ENCODE assay signal across 8 cellular contexts in genomic region chr7:4631664-4632171, GRCh38. TPM values are rescaled to one million over a fixed set of nuclear protein-coding genes. Genes with fewer than 3 reads are reported as not detected.
DNase-seq lines count a peak whose midpoint lies in the region; ATAC-seq and TF ChIP-seq lines count a peak whose summit lies in the region.

No MANE protein-coding gene starts in this region.

- H3K27ac Mint-ChIP-seq in activated CD4-positive, alpha-beta T cell treated with anti-CD3 and anti-CD28 coated beads for 36 hours, result no peak overlapping the region
- H3K27ac Mint-ChIP-seq in activated CD4-positive, alpha-beta T cell treated with anti-CD3 and anti-CD28 coated beads, Interleukin-2, amount 10 ng/mL, durations not matched to agents 24 days and 14 days, result no peak overlapping the region
- H3K27ac Mint-ChIP-seq in activated T-helper 17 cell treated with anti-CD3 and anti-CD28 coated beads, Interleukin-2, amount 50 U/mL, for 72 hours, result no peak overlapping the region

- no peak overlapping the region for H3K4me3 Mint-ChIP-seq in activated CD4-positive, alpha-beta T cell treated with anti-CD3 and anti-CD28 coated beads for 36 hours
- no peak overlapping the region for H3K4me3 Mint-ChIP-seq in activated CD4-positive, alpha-beta T cell treated with anti-CD3 and anti-CD28 coated beads, Interleukin-2, amount 10 ng/mL, durations not matched to agents 24 days and 14 days
- H3K4me3 Mint-ChIP-seq in activated T-helper 17 cell treated with anti-CD3 and anti-CD28 coated beads, Interleukin-2, amount 50 U/mL, for 72 hours, result no peak overlapping the region

- no peaks in the 10 kb centered on the region for H3K4me1 Mint-ChIP-seq in activated CD4-positive, alpha-beta T cell treated with anti-CD3 and anti-CD28 coated beads for 36 hours
- no peaks in the 10 kb centered on the region for H3K4me1 Mint-ChIP-seq in activated CD4-positive, alpha-beta T cell treated with anti-CD3 and anti-CD28 coated beads, Interleukin-2, amount 10 ng/mL, durations not matched to agents 24 days and 14 days
- no peaks in the 10 kb centered on the region for H3K4me1 Mint-ChIP-seq in activated T-helper 17 cell treated with anti-CD3 and anti-CD28 coated beads, Interleukin-2, amount 50 U/mL, for 72 hours

- ATAC-seq in activated CD4-positive, alpha-beta T cell treated with anti-CD3 and anti-CD28 coated beads for 36 hours, result no peak
- ATAC-seq in activated T-helper 17 cell treated with anti-CD3 and anti-CD28 coated beads, Interleukin-2, amount 50 U/mL, for 72 hours (replicated peaks), result no peak

- intact Hi-C loops in activated CD4-positive, alpha-beta T cell treated with anti-CD3 and anti-CD28 coated beads for 36 hours (cut with DNase I, micrococcal nuclease), result no loop called here
- intact Hi-C loops in activated CD4-positive, alpha-beta T cell treated with anti-CD3 and anti-CD28 coated beads, Interleukin-2, amount 10 ng/mL, durations not matched to agents 24 days and 14 days (cut with micrococcal nuclease), result no loop called here

- peak; percentile 21 for DNase-seq in activated CD4-positive, alpha-beta T cell treated with anti-CD3 and anti-CD28 coated beads for 36 hours
- DNase-seq in activated CD4-positive, alpha-beta T cell treated with anti-CD3 and anti-CD28 coated beads, Interleukin-2, amount 10 ng/mL, durations not matched to agents 24 days and 14 days, result no peak
- DNase-seq in NCI-H526 (lab: John Stamatoyannopoulos, UW) (peak; percentile 88 to 93), cardiac fibroblast (ENCODE audit: low read depth in 2 of 2) (peak; percentile 95 to 96), iPS-NIHi11 (ENCODE audit: low spot score) (peak; percentile 76)
- DNase-seq in activated T-cell treated with anti-CD3 and anti-CD28 coated beads, Interleukin-2, amount 50 U/mL, for 1 hour, result no peak

- no peaks in the 10 kb centered on the region for H3K9me3 ChIP-seq in skeletal muscle satellite cell (replicated peaks; ENCODE audit: low read length)

- POLR2A ChIA-PET in activated CD4-positive, alpha-beta T cell treated with anti-CD3 and anti-CD28 coated beads for 36 hours (lab: Charles Lee), result no interaction called here

- peak overlapping the region; percentile 57 for H3K9ac ChIP-seq in skeletal muscle satellite cell (ENCODE audit: low read depth, low read length)

- H3K27me3 Mint-ChIP-seq in activated CD4-positive, alpha-beta T cell treated with anti-CD3 and anti-CD28 coated beads for 36 hours, result no peaks in the 10 kb centered on the region
- no peaks in the 10 kb centered on the region for H3K27me3 Mint-ChIP-seq in activated CD4-positive, alpha-beta T cell treated with anti-CD3 and anti-CD28 coated beads, Interleukin-2, amount 10 ng/mL, durations not matched to agents 24 days and 14 days
- no peaks in the 10 kb centered on the region for H3K27me3 Mint-ChIP-seq in activated T-helper 17 cell treated with anti-CD3 and anti-CD28 coated beads, Interleukin-2, amount 50 U/mL, for 72 hours

- peak overlapping the region; percentile 90 for H3K4me2 ChIP-seq in skeletal muscle satellite cell (ENCODE audit: low read length)

- H3K9me3 Mint-ChIP-seq in activated CD4-positive, alpha-beta T cell treated with anti-CD3 and anti-CD28 coated beads for 36 hours (ENCODE audit: low read depth), result no peaks in the 10 kb centered on the region
- H3K9me3 Mint-ChIP-seq in activated CD4-positive, alpha-beta T cell treated with anti-CD3 and anti-CD28 coated beads, Interleukin-2, amount 10 ng/mL, durations not matched to agents 24 days and 14 days, result no peaks in the 10 kb centered on the region
- H3K9me3 Mint-ChIP-seq in activated T-helper 17 cell treated with anti-CD3 and anti-CD28 coated beads, Interleukin-2, amount 50 U/mL, for 72 hours, result no peaks in the 10 kb centered on the region

- no peaks in the 10 kb centered on the region for H3K36me3 Mint-ChIP-seq in activated CD4-positive, alpha-beta T cell treated with anti-CD3 and anti-CD28 coated beads for 36 hours (ENCODE audit: low read depth)
- no peaks in the 10 kb centered on the region for H3K36me3 Mint-ChIP-seq in activated CD4-positive, alpha-beta T cell treated with anti-CD3 and anti-CD28 coated beads, Interleukin-2, amount 10 ng/mL, durations not matched to agents 24 days and 14 days (ENCODE audit: low read depth)
- no peaks in the 10 kb centered on the region for H3K36me3 Mint-ChIP-seq in activated T-helper 17 cell treated with anti-CD3 and anti-CD28 coated beads, Interleukin-2, amount 50 U/mL, for 72 hours (ENCODE audit: low read depth)

- H3K27me3 ChIP-seq in skeletal muscle satellite cell (ENCODE audit: control insufficient read depth, insufficient read depth, low read length), result peaks cover 8% of the 10 kb centered on the region

- CTCF ChIA-PET in activated CD4-positive, alpha-beta T cell treated with anti-CD3 and anti-CD28 coated beads for 36 hours (lab: Charles Lee), result interaction anchor here (0.7 to 1.3 kb wide), 2 partner anchors 10 to 423 kb away, joined by 4 read pairs; no protein-coding TSS in a partner anchor

- H3K4me1 ChIP-seq in skeletal muscle satellite cell (ENCODE audit: control insufficient read depth, insufficient read depth, low read length), result peaks cover 17% of the 10 kb centered on the region

- H3K4me3 ChIP-seq in cardiac fibroblast (replicated peaks in 1 of 2; ENCODE audit: low read depth in 2 of 2, low read length in 2 of 2) (peak overlapping the region; percentile 30 to 34), skeletal muscle satellite cell (ENCODE audit: low read length) (peak overlapping the region; percentile 65)

- no peaks in the 10 kb centered on the region for H3K36me3 ChIP-seq in skeletal muscle satellite cell (ENCODE audit: insufficient read depth, low read length)

- TF ChIP-seq CTCF in cardiac fibroblast (IDR thresholded peaks at IDR 0.05; ENCODE audit: low read depth, low read length), result peak; percentile 76

RNA-seq across cellular contexts. Expression of gene FOXK1, which starts 50.4 kb away (rescaled TPM):
- total RNA-seq in activated CD4-positive, alpha-beta T cell treated with anti-CD3 and anti-CD28 coated beads for 36 hours, result 10 to 100 TPM; 30.0 to 33.9 TPM
- 36.6 TPM in 2 replicates for total RNA-seq in activated CD4-positive, alpha-beta T cell treated with anti-CD3 and anti-CD28 coated beads, Interleukin-2, amount 10 ng/mL, durations not matched to agents 24 days and 14 days
- total RNA-seq in skeletal muscle satellite cell (2012; rRNA removed), result 25.6 and 34.2 TPM in 2 replicates
- total RNA-seq in activated T-helper 17 cell treated with anti-CD3 and anti-CD28 coated beads, Interleukin-2, amount 50 U/mL, for 72 hours, result 10 to 100 TPM; 32.3 to 32.5 TPM

Comparison
In these comparisons a context has a peak if more than half of its experiments do, and no peak if none do; other contexts are left out.
1. DNase-seq: peak in activated CD4-positive, alpha-beta T cell treated with anti-CD3 and anti-CD28 coated beads for 36 hours (single experiment), NCI-H526 (2 of 2), cardiac fibroblast (2 of 2) and iPS-NIHi11 (single experiment); none in activated CD4-positive, alpha-beta T cell treated with anti-CD3 and anti-CD28 coated beads, Interleukin-2, amount 10 ng/mL, durations not matched to agents 24 days and 14 days (single experiment) and activated T-cell treated with anti-CD3 and anti-CD28 coated beads, Interleukin-2, amount 50 U/mL, for 1 hour (single experiment).